In the genomic region with DNA sequence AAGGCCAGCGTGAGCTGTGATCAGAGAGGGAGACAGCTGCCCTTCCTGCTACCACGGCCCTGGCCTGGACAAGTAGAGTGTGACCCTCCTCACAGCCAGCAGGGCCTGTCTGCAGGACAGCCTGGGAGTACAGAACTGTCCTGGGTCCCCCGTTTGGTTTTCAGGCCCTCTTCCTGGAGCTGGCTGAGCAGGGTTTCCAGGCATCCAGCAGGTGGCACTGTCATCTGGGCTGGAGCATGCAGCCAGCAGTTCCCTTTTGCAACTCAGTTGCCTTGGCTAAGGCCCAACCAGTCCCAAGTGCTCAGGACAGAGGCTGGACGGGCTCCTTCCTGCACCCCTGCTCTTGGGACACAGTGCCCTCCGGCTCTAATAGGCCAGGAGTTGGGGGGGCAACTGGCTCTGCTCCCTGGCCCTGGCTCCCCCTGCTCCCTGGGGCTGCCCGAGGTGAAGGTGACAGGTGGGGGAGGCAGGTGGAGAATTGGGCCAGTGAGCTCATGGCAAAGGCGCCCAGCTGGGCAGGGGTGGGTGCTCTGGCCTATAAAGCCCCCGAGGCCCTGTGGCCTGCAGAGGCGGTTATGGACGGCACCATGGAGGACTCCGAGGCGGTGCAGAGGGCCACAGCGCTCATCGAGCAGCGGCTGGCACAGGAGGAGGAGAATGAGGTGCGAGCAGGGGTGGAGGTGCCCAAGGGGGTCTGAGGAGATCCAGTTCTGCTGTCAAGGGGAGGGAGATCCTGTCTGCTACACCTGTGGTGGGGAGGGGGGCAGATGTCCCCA, we compare ENCODE assay signal across 7 cellular contexts. TPM values are rescaled to one million over a fixed set of nuclear protein-coding genes. Genes with fewer than 3 reads are reported as not detected.
DNase-seq lines count a peak whose midpoint lies in the region; ATAC-seq and TF ChIP-seq lines count a peak whose summit lies in the region.

A gene with protein sequence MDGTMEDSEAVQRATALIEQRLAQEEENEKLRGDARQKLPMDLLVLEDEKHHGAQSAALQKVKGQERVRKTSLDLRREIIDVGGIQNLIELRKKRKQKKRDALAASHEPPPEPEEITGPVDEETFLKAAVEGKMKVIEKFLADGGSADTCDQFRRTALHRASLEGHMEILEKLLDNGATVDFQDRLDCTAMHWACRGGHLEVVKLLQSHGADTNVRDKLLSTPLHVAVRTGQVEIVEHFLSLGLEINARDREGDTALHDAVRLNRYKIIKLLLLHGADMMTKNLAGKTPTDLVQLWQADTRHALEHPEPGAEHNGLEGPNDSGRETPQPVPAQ (plus strand): TSS at position 566 of the 776 bp plus-strand sequence. CDS start 10 bp downstream, at position 576.

- H3K9me3 Mint-ChIP-seq in activated T-helper 17 cell treated with anti-CD3 and anti-CD28 coated beads, Interleukin-2, amount 50 U/mL, for 72 hours = no peaks in the 10 kb centered on the region

- CTCF ChIA-PET in Panc1 (lab: Charles Lee) = interaction anchor here (0.6 to 2.4 kb wide), 9 partner anchors 8 to 62 kb away, joined by 3 to 23 read pairs (median 4); a partner anchor contains a TSS

- no TSS peak for BruUV-seq in Panc1 (replicated peaks; lab: Mats Ljungman, UMichigan)

- TF ChIP-seq CTCF in GM12801 (IDR thresholded peaks at IDR 0.05; ENCODE audit: extremely low read depth, insufficient read length) (peak; percentile 19), Panc1 (IDR thresholded peaks at IDR 0.05) (peak; percentile 98)

- H3K4me1 Mint-ChIP-seq in activated T-helper 17 cell treated with anti-CD3 and anti-CD28 coated beads, Interleukin-2, amount 50 U/mL, for 72 hours = no peaks in the 10 kb centered on the region

- H3K9me3 ChIP-seq in Panc1 (ENCODE audit: control insufficient read depth, insufficient read depth, low read depth, low read length) (no peaks in the 10 kb centered on the region), thymus (ENCODE audit: control insufficient read depth) (no peaks in the 10 kb centered on the region)

- H3K4me1 ChIP-seq in Panc1 (ENCODE audit: control insufficient read depth, insufficient read depth, low read length) (peaks cover 55% of the 10 kb centered on the region), thymus (ENCODE audit: control insufficient read depth, insufficient read depth, low read length) (no peaks in the 10 kb centered on the region)

- H3K4me3 Mint-ChIP-seq in activated T-helper 17 cell treated with anti-CD3 and anti-CD28 coated beads, Interleukin-2, amount 50 U/mL, for 72 hours = no peak within 1 kb of the TSS

- no peaks in the 10 kb centered on the region for H3K36me3 Mint-ChIP-seq in activated T-helper 17 cell treated with anti-CD3 and anti-CD28 coated beads, Interleukin-2, amount 50 U/mL, for 72 hours (ENCODE audit: low read depth)

- in situ Hi-C loops in Panc1 (cut with HindIII; ENCODE audit: low pct_unique_long_range_greater_than_20kb, low sequenced_read_pairs) = no loop called here

- no peak within 1 kb of the TSS for H3K27ac Mint-ChIP-seq in activated T-helper 17 cell treated with anti-CD3 and anti-CD28 coated beads, Interleukin-2, amount 50 U/mL, for 72 hours

- ATAC-seq in HG03354 (IDR thresholded peaks at IDR 0.05; ENCODE audit: poor library complexity, severe bottlenecking, unreplicated experiment) = peak; percentile 57
- peak; percentile 73 for ATAC-seq in Panc1
- peak; percentile 59 for ATAC-seq in activated T-helper 17 cell treated with anti-CD3 and anti-CD28 coated beads, Interleukin-2, amount 50 U/mL, for 72 hours (replicated peaks)

- peak; percentile 53 for DNase-seq in Panc1 (ENCODE audit: low read depth, low spot score)
- peak; percentile 74 for DNase-seq in fibroblast of the conjunctiva (ENCODE audit: low read depth)
- DNase-seq in nucleus accumbens (lab: John Stamatoyannopoulos, UW) = peak in 50 of 56 donors; percentile 22 to 84 (median 58)

- no peak within 1 kb of the TSS for H3K4me3 ChIP-seq in Panc1 (ENCODE audit: low read depth in 2 of 2, low read length in 2 of 2)
- H3K4me3 ChIP-seq in thymus (ENCODE audit: low read length) = no peak within 1 kb of the TSS

- H3K36me3 ChIP-seq in Panc1 (ENCODE audit: control insufficient read depth, insufficient read depth, low read length) = no peaks in the 10 kb centered on the region
- H3K36me3 ChIP-seq in thymus (ENCODE audit: control insufficient read depth, insufficient read depth) = no peaks in the 10 kb centered on the region

- 77% methylated on average over 16 of the region's 16 CpGs for WGBS in thymus

- H3K27me3 Mint-ChIP-seq in activated T-helper 17 cell treated with anti-CD3 and anti-CD28 coated beads, Interleukin-2, amount 50 U/mL, for 72 hours = no peaks in the 10 kb centered on the region

- intact Hi-C loops in Panc1 (cut with micrococcal nuclease; ENCODE audit: unreplicated experiment) = loop anchor here (2.0 kb wide), 1 partner anchor 40 kb away; no protein-coding TSS in a partner anchor

- H3K27me3 ChIP-seq in Panc1 (ENCODE audit: control insufficient read depth, insufficient read depth, low read length) (no peaks in the 10 kb centered on the region), thymus (ENCODE audit: control insufficient read depth, insufficient read depth) (no peaks in the 10 kb centered on the region)

- POLR2A ChIA-PET in Panc1 (lab: Charles Lee) = no interaction called here

- H3K27ac ChIP-seq in Panc1 (ENCODE audit: low read length) (peak within 1 kb of the TSS; percentile 87), thymus (ENCODE audit: low read depth) (peak within 1 kb of the TSS; percentile 44)

RNA-seq across cellular contexts. Expression of the gene that starts here (rescaled TPM):
- total RNA-seq in Panc1 (2021; ENCODE audit: unreplicated experiment) = 0.98 TPM
- polyA plus RNA-seq in Panc1 (2012; ENCODE audit: insufficient read length) = 0.56 TPM
- total RNA-seq in activated T-helper 17 cell treated with anti-CD3 and anti-CD28 coated beads, Interleukin-2, amount 50 U/mL, for 72 hours = not detected
- 0.68 TPM for polyA plus RNA-seq in thymus

Comparison
In these comparisons a context has a peak if more than half of its experiments do, and no peak if none do; other contexts are left out.
1. Peak in DNase-seq, ATAC-seq and H3K27ac ChIP-seq in Panc1; RNA of the gene not detected or under 1 TPM.
2. Peak in ATAC-seq in activated T-helper 17 cell treated with anti-CD3 and anti-CD28 coated beads, Interleukin-2, amount 50 U/mL, for 72 hours; RNA of the gene not detected or under 1 TPM.